Comparison of ENCODE assay signal across 8 cellular contexts in genomic region chr11:78354741-78355705, GRCh38.
DNase-seq lines count a peak whose midpoint lies in the region; ATAC-seq lines count a peak whose summit lies in the region.
"Had no signal": no experiment of that assay in that cellular context is flagged by ENCODE, and none has a peak within 500 bp of the region (broad histone marks: within the 10 kb centered on the region; RNA-seq: fewer than 3 reads in every experiment).

No MANE protein-coding gene starts in this region.

- intact Hi-C loops in activated CD4-positive, alpha-beta memory T cell treated with anti-CD3 and anti-CD28 coated beads for 36 hours (cut with micrococcal nuclease): no loop called here
- intact Hi-C loops in activated naive CD4-positive, alpha-beta T cell treated with anti-CD3 and anti-CD28 coated beads for 36 hours (cut with micrococcal nuclease): no loop called here

- H3K4me1 Mint-ChIP-seq in activated CD4-positive, alpha-beta memory T cell treated with anti-CD3 and anti-CD28 coated beads for 36 hours (ENCODE audit: low read depth): peaks cover 9% of the 10 kb centered on the region
- H3K4me1 Mint-ChIP-seq in activated naive CD4-positive, alpha-beta T cell treated with anti-CD3 and anti-CD28 coated beads for 36 hours (ENCODE audit: low read depth): peaks cover 8% of the 10 kb centered on the region

- peaks cover 5% of the 10 kb centered on the region for H3K9me3 Mint-ChIP-seq in activated CD4-positive, alpha-beta memory T cell treated with anti-CD3 and anti-CD28 coated beads for 36 hours
- peaks cover 3% of the 10 kb centered on the region for H3K9me3 Mint-ChIP-seq in activated naive CD4-positive, alpha-beta T cell treated with anti-CD3 and anti-CD28 coated beads for 36 hours

- peaks cover 5% of the 10 kb centered on the region for H3K36me3 Mint-ChIP-seq in activated CD4-positive, alpha-beta memory T cell treated with anti-CD3 and anti-CD28 coated beads for 36 hours
- no peaks in the 10 kb centered on the region for H3K36me3 Mint-ChIP-seq in activated naive CD4-positive, alpha-beta T cell treated with anti-CD3 and anti-CD28 coated beads for 36 hours (ENCODE audit: low read depth)

- CTCF ChIA-PET in activated CD4-positive, alpha-beta memory T cell treated with anti-CD3 and anti-CD28 coated beads for 36 hours (lab: Charles Lee): interaction anchor here (1.0 kb wide), 1 partner anchor 15 kb away, joined by 3 read pairs; no protein-coding TSS in a partner anchor
- CTCF ChIA-PET in activated naive CD4-positive, alpha-beta T cell treated with anti-CD3 and anti-CD28 coated beads for 36 hours (lab: Charles Lee): interaction anchor here (0.9 kb wide), 1 partner anchor 63 kb away, joined by 3 read pairs; no protein-coding TSS in a partner anchor

- DNase-seq in NCI-H146 (lab: John Stamatoyannopoulos, UW) (peak; percentile 83), astrocyte of the hippocampus (ENCODE audit: low read depth, low spot score) (peak; percentile 32), retina (peak; percentile 61), NCI-H446 treated with DMSO at 0.1 percent for 48 hours (lab: John Stamatoyannopoulos, UW) (no peak)
- no peak for DNase-seq in activated CD4-positive, alpha-beta memory T cell treated with anti-CD3 and anti-CD28 coated beads for 36 hours
- no peak for DNase-seq in activated naive CD4-positive, alpha-beta T cell treated with anti-CD3 and anti-CD28 coated beads for 36 hours
- DNase-seq: kidney had no signal

- no peaks in the 10 kb centered on the region for H3K27me3 Mint-ChIP-seq in activated CD4-positive, alpha-beta memory T cell treated with anti-CD3 and anti-CD28 coated beads for 36 hours
- H3K27me3 Mint-ChIP-seq in activated naive CD4-positive, alpha-beta T cell treated with anti-CD3 and anti-CD28 coated beads for 36 hours (ENCODE audit: low read depth): no peaks in the 10 kb centered on the region

- no peak overlapping the region for H3K4me3 Mint-ChIP-seq in activated CD4-positive, alpha-beta memory T cell treated with anti-CD3 and anti-CD28 coated beads for 36 hours
- H3K4me3 Mint-ChIP-seq in activated naive CD4-positive, alpha-beta T cell treated with anti-CD3 and anti-CD28 coated beads for 36 hours: no peak overlapping the region

- POLR2A ChIA-PET in activated CD4-positive, alpha-beta memory T cell treated with anti-CD3 and anti-CD28 coated beads for 36 hours (lab: Charles Lee): no interaction called here

- ATAC-seq in GM21390 (IDR thresholded peaks at IDR 0.05; ENCODE audit: unreplicated experiment): peak; percentile 58

- no peak overlapping the region for H3K27ac Mint-ChIP-seq in activated CD4-positive, alpha-beta memory T cell treated with anti-CD3 and anti-CD28 coated beads for 36 hours
- H3K27ac Mint-ChIP-seq in activated naive CD4-positive, alpha-beta T cell treated with anti-CD3 and anti-CD28 coated beads for 36 hours: no peak overlapping the region

Comparison
In these comparisons a context has a peak if more than half of its experiments do, and no peak if none do; other contexts are left out.
1. DNase-seq: peak in NCI-H146 (single experiment), astrocyte of the hippocampus (single experiment) and retina (single experiment); none in activated CD4-positive, alpha-beta memory T cell treated with anti-CD3 and anti-CD28 coated beads for 36 hours (single experiment), activated naive CD4-positive, alpha-beta T cell treated with anti-CD3 and anti-CD28 coated beads for 36 hours (single experiment) and NCI-H446 treated with DMSO at 0.1 percent for 48 hours (single experiment).